2 cellular contexts compared by ENCODE assay signal in genomic region chr1:156420209-156421061, GRCh38.
TF ChIP-seq lines count a peak whose summit lies in the region.

No MANE protein-coding gene starts in this region.

TF ChIP-seq in WTC11, 78 proteins besides CTCF, POLR2A, EP300 and RAD21 (continued from another document):
- TF ChIP-seq, protein P1, sequence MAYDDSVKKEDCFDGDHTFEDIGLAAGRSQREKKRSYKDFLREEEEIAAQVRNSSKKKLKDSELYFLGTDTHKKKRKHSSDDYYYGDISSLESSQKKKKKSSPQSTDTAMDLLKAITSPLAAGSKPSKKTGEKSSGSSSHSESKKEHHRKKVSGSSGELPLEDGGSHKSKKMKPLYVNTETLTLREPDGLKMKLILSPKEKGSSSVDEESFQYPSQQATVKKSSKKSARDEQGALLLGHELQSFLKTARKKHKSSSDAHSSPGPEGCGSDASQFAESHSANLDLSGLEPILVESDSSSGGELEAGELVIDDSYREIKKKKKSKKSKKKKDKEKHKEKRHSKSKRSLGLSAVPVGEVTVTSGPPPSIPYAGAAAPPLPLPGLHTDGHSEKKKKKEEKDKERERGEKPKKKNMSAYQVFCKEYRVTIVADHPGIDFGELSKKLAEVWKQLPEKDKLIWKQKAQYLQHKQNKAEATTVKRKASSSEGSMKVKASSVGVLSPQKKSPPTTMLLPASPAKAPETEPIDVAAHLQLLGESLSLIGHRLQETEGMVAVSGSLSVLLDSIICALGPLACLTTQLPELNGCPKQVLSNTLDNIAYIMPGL (CRISPR knock-in tag; IDR thresholded peaks at IDR 0.05): peak; percentile 19; the same call in 1 of the 2 replicates
- TF ChIP-seq ARID4B (CRISPR knock-in tag; IDR thresholded peaks at IDR 0.05; ENCODE audit: borderline replicate concordance) (0 out of 2 replicates have a peak, but pooled peaks have one; percentile 43), TP53 (CRISPR knock-in tag; IDR thresholded peaks at IDR 0.05) (no peak), ZNF423 (CRISPR knock-in tag; IDR thresholded peaks at IDR 0.05) (no peak), RELA (CRISPR knock-in tag; IDR thresholded peaks at IDR 0.05; ENCODE audit: borderline replicate concordance) (no peak), SP1 (CRISPR knock-in tag; conservative IDR thresholded peaks at IDR 0.05) (no peak), ATF6 (CRISPR knock-in tag; IDR thresholded peaks at IDR 0.05) (no peak), ZNF416 (CRISPR knock-in tag; IDR thresholded peaks at IDR 0.05) (no peak), ZNF138 (CRISPR knock-in tag; conservative IDR thresholded peaks at IDR 0.05) (no peak), OVOL2 (CRISPR knock-in tag; IDR thresholded peaks at IDR 0.05; ENCODE audit: borderline replicate concordance) (no peak), NR3C1 (CRISPR knock-in tag; conservative IDR thresholded peaks at IDR 0.05; ENCODE audit: low read depth) (no peak), GTF2I (CRISPR knock-in tag; conservative IDR thresholded peaks at IDR 0.05) (no peak), PRRX2 (CRISPR knock-in tag; IDR thresholded peaks at IDR 0.05) (no peak), ZNF232 (CRISPR knock-in tag; IDR thresholded peaks at IDR 0.05) (no peak)
- TF ChIP-seq, protein P2, sequence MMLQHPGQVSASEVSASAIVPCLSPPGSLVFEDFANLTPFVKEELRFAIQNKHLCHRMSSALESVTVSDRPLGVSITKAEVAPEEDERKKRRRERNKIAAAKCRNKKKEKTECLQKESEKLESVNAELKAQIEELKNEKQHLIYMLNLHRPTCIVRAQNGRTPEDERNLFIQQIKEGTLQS (CRISPR knock-in tag; conservative IDR thresholded peaks at IDR 0.05): no peak
- TF ChIP-seq, protein P3, sequence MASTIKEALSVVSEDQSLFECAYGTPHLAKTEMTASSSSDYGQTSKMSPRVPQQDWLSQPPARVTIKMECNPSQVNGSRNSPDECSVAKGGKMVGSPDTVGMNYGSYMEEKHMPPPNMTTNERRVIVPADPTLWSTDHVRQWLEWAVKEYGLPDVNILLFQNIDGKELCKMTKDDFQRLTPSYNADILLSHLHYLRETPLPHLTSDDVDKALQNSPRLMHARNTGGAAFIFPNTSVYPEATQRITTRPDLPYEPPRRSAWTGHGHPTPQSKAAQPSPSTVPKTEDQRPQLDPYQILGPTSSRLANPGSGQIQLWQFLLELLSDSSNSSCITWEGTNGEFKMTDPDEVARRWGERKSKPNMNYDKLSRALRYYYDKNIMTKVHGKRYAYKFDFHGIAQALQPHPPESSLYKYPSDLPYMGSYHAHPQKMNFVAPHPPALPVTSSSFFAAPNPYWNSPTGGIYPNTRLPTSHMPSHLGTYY (CRISPR knock-in tag; IDR thresholded peaks at IDR 0.05): no peak

TF ChIP-seq in H1, 55 proteins besides CTCF, POLR2A, EP300 and RAD21 (continued from another document):
- TF ChIP-seq, protein P4, sequence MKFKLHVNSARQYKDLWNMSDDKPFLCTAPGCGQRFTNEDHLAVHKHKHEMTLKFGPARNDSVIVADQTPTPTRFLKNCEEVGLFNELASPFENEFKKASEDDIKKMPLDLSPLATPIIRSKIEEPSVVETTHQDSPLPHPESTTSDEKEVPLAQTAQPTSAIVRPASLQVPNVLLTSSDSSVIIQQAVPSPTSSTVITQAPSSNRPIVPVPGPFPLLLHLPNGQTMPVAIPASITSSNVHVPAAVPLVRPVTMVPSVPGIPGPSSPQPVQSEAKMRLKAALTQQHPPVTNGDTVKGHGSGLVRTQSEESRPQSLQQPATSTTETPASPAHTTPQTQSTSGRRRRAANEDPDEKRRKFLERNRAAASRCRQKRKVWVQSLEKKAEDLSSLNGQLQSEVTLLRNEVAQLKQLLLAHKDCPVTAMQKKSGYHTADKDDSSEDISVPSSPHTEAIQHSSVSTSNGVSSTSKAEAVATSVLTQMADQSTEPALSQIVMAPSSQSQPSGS (IDR thresholded peaks at IDR 0.05; ENCODE audit: low read length): no peak
- TF ChIP-seq CTBP2 (IDR thresholded peaks at IDR 0.05; ENCODE audit: borderline replicate concordance, insufficient read depth, insufficient read length, low read length): peak; percentile 78
- TF ChIP-seq TBP (IDR thresholded peaks at IDR 0.05; ENCODE audit: low read depth, low read length): no peak
- peak; percentile 50 for TF ChIP-seq ASH2L (IDR thresholded peaks at IDR 0.05; ENCODE audit: low read length)
- peak; percentile 99 for TF ChIP-seq SUZ12 (IDR thresholded peaks at IDR 0.05; ENCODE audit: low read length)
